Comparison of ENCODE assay signal across 16 cellular contexts in the genomic region with DNA sequence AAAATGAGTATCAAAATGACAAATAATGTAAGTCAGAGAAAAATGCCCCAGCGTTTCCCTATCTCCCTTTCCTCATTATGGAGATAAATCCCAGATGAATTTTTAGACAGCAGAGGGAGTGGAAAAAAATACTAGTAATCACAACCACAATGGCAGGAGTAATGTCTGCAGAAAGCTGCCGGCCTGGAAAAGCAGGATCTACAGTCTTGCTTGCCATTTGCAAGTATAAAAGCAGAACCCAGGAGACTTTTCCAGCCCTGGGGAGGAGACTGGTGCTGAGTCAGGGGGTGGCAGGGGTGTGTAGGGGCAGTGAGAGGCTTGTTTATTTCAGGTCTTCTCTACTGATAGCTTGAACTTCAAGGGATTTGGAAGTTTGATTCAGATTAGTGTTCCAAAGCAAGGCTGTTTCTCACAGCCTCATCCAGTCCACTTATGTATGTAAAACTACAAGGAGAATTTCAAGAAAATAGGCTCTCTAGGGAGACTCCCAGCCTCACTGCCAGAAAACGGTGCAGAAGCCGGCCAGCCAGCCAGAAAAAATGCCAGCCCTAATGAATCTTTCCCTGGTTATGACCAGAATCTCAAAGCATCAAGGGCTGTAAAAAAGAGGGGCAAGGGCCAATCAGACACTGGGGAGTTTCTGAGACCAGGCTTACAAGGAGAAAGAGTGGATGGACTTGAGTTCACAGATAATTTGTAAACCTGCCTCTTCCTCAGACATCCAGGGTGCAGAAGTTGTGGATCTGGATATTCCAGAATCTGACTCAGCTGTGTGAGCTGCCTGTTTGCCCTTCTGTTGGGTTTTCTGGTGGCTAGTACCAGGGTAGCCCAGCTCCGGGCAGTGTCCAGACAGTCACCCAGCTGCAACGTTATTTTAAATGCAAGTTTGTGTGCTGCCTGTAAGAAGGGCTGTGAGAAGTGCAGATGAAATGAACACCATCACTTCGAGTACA.
DNase-seq lines count a peak whose midpoint lies in the region; ATAC-seq and TF ChIP-seq lines count a peak whose summit lies in the region.
"Had no signal": no experiment of that assay in that cellular context is flagged by ENCODE, and none has a peak within 500 bp of the region (broad histone marks: within the 10 kb centered on the region; RNA-seq: fewer than 3 reads in every experiment).

No MANE protein-coding gene starts in this region.

- no peak for TF ChIP-seq CTCF in fibroblast of the aortic adventitia (IDR thresholded peaks at IDR 0.05; ENCODE audit: insufficient read depth, low read length)
- TF ChIP-seq CTCF in testis (IDR thresholded peaks at IDR 0.05), result no peak

- H3K27me3 ChIP-seq in testis, result no peaks in the 10 kb centered on the region
- H3K27me3 ChIP-seq in HAP-1 (ENCODE audit: low read depth), result 0 out of 2 replicates have a peak, but pooled peaks cover 5% of the 10 kb centered on the region

- in situ Hi-C loops in HAP-1 (cut with MboI; ENCODE audit: low sequenced_read_pairs), result no loop called here

- H3K36me3 ChIP-seq in testis (ENCODE audit: low read depth, missing control alignments) (no peaks in the 10 kb centered on the region), HAP-1 (replicated peaks) (no peaks in the 10 kb centered on the region)

- peak; percentile 36 for DNase-seq in DMS79 treated with DMSO at 0.1 percent for 48 hours (lab: John Stamatoyannopoulos, UW)
- no peak for DNase-seq in DMS79 (lab: John Stamatoyannopoulos, UW)
- peak; percentile 46 for DNase-seq in fibroblast of the aortic adventitia (ENCODE audit: low read depth)
- DNase-seq in middle frontal gyrus (ENCODE audit: extremely low spot score, low spot score), result peak; percentile 44
- peak; percentile 14 for DNase-seq in testis
- no peak for DNase-seq in HAP-1 (ENCODE audit: low spot score in 2 of 2)
- DNase-seq in NCI-H2107 treated with DMSO at 0.1 percent for 48 hours (lab: John Stamatoyannopoulos, UW; ENCODE audit: unreplicated experiment), result no peak
- DNase-seq: 8988T; activated CD4-positive, alpha-beta memory T cell treated with anti-CD3 and anti-CD28 coated beads, Interleukin-2, amount 10 ng/mL, durations not matched to agents 7 days and 5 days; amniotic stem cell; CD4-positive, alpha-beta memory T cell; GF-D8; NCI-H1436 had no signal

- H3K4me3 ChIP-seq in fibroblast of the aortic adventitia (ENCODE audit: low read depth, low read length) (no peak overlapping the region), testis (no peak overlapping the region), HAP-1 (no peak overlapping the region)

- intact Hi-C loops in testis (cut with DNase I; ENCODE audit: low total_unique reads), result no loop called here

- no peak for ATAC-seq in GM21381 (IDR thresholded peaks at IDR 0.05; ENCODE audit: unreplicated experiment)

- no peaks in the 10 kb centered on the region for H3K9me3 ChIP-seq in testis
- H3K9me3 ChIP-seq in HAP-1, result peaks cover 2% of the 10 kb centered on the region; the same call in 1 of the 2 replicates

- 42 to 52% methylated on average over 7 of the region's 7 CpGs for WGBS in testis, 2 donors

- no peak overlapping the region for H3K27ac ChIP-seq in testis
- H3K27ac ChIP-seq: HL-60, parathyroid adenoma had no signal

- no peak for TF ChIP-seq POLR2A in testis (IDR thresholded peaks at IDR 0.05)

- H3K4me1 ChIP-seq in testis, result no peaks in the 10 kb centered on the region
- H3K4me1 ChIP-seq in HAP-1, result no peaks in the 10 kb centered on the region
- H3K4me1 ChIP-seq: parathyroid adenoma had no signal

Comparison
In these comparisons a context has a peak if more than half of its experiments do, and no peak if none do; other contexts are left out.
1. DNase-seq: peak in DMS79 treated with DMSO at 0.1 percent for 48 hours (single experiment), fibroblast of the aortic adventitia (single experiment), middle frontal gyrus (single experiment) and testis (single experiment); none in DMS79 (single experiment), HAP-1 (0 of 2) and NCI-H2107 treated with DMSO at 0.1 percent for 48 hours (single experiment).